In the genomic region with DNA sequence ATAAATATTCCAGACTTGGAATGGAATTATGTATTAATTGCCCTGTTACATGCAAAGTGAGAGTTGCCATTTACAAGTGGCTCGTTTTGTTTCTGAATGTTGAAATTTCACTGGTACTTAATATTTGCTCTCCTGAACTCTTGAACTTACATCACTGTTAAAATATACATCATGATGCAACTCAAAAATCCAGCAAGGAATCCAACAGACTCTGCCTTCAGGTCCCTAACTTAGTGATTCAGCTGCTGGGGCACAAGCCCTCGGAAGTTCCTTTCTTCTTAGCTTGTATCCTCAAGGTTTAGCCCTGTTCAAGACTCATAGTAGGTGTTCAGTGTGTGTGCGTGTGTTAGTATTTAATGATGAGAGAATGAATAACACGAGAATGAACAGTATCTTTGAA, we compare ENCODE assay signal across 17 cellular contexts.
"Had no signal": no experiment of that assay in that cellular context is flagged by ENCODE, and none has a peak within 500 bp of the region (broad histone marks: within the 10 kb centered on the region; RNA-seq: fewer than 3 reads in every experiment).

No MANE protein-coding gene starts in this region.

- H3K4me1 Mint-ChIP-seq: activated B cell treated with CpG ODN at 0.5 μM for 24 hours; activated CD4-positive, alpha-beta T cell treated with anti-CD3 and anti-CD28 coated beads, Interleukin-2, amount 10 ng/mL, durations not matched to agents 24 days and 14 days; neural crest cell; stimulated activated effector memory CD8-positive, alpha-beta T cell treated with anti-CD3 and anti-CD28 coated beads, Interleukin-12 subunit alpha, Interleukin-12 subunit beta, amount 100 ng/mL, for 72 hours had no signal

- H3K4me2 ChIP-seq: SK-N-SH, smooth muscle cell had no signal

- DNase-seq: activated B cell treated with CpG ODN at 0.5 μM for 24 hours; activated CD4-positive, alpha-beta T cell treated with anti-CD3 and anti-CD28 coated beads, Interleukin-2, amount 10 ng/mL, durations not matched to agents 24 days and 14 days; activated CD8-positive, alpha-beta memory T cell treated with anti-CD3 and anti-CD28 coated beads for 24 hours; activated naive CD4-positive, alpha-beta T cell treated with anti-CD3 and anti-CD28 coated beads for 36 hours; adrenal gland; esophagus squamous epithelium; kidney glomerular epithelial cell; posterior cingulate gyrus; SK-N-SH had no signal

- ATAC-seq: gastroesophageal sphincter; stimulated activated effector memory CD8-positive, alpha-beta T cell treated with anti-CD3 and anti-CD28 coated beads, Interleukin-12 subunit alpha, Interleukin-12 subunit beta, amount 100 ng/mL, for 72 hours had no signal

- H3K4me3 Mint-ChIP-seq: activated B cell treated with CpG ODN at 0.5 μM for 24 hours; activated CD4-positive, alpha-beta T cell treated with anti-CD3 and anti-CD28 coated beads, Interleukin-2, amount 10 ng/mL, durations not matched to agents 24 days and 14 days; activated naive CD4-positive, alpha-beta T cell treated with anti-CD3 and anti-CD28 coated beads for 36 hours; brain; neural crest cell; stimulated activated effector memory CD8-positive, alpha-beta T cell treated with anti-CD3 and anti-CD28 coated beads, Interleukin-12 subunit alpha, Interleukin-12 subunit beta, amount 100 ng/mL, for 72 hours; T-helper 1 cell treated with Interleukin-12 subunit alpha and Interleukin-12 subunit beta and Interleukin-4 antibody, amounts not matched to agents 30 μg/mL and 1 μg/mL, for 36 hours had no signal

- H3K4me3 ChIP-seq: adrenal gland, esophagus squamous epithelium, gastroesophageal sphincter, right atrium auricular region, smooth muscle cell, tibial nerve had no signal

- H3K36me3 Mint-ChIP-seq: brain; stimulated activated effector memory CD8-positive, alpha-beta T cell treated with anti-CD3 and anti-CD28 coated beads, Interleukin-12 subunit alpha, Interleukin-12 subunit beta, amount 100 ng/mL, for 72 hours had no signal

- H3K27ac ChIP-seq: adrenal gland, esophagus squamous epithelium, gastroesophageal sphincter, right atrium auricular region, tibial nerve had no signal

- H3K27me3 ChIP-seq: adrenal gland, esophagus squamous epithelium, gastroesophageal sphincter, right atrium auricular region, tibial nerve had no signal

- H3K4me1 ChIP-seq: adrenal gland, esophagus squamous epithelium, gastroesophageal sphincter, right atrium auricular region, tibial nerve had no signal

- H3K9ac ChIP-seq: SK-N-SH had no signal

- H3K9me3 Mint-ChIP-seq: activated B cell treated with CpG ODN at 0.5 μM for 24 hours; activated CD4-positive, alpha-beta T cell treated with anti-CD3 and anti-CD28 coated beads, Interleukin-2, amount 10 ng/mL, durations not matched to agents 24 days and 14 days; activated naive CD4-positive, alpha-beta T cell treated with anti-CD3 and anti-CD28 coated beads for 36 hours; neural crest cell; stimulated activated effector memory CD8-positive, alpha-beta T cell treated with anti-CD3 and anti-CD28 coated beads, Interleukin-12 subunit alpha, Interleukin-12 subunit beta, amount 100 ng/mL, for 72 hours; T-helper 1 cell treated with Interleukin-12 subunit alpha and Interleukin-12 subunit beta and Interleukin-4 antibody, amounts not matched to agents 30 μg/mL and 1 μg/mL, for 36 hours had no signal

- H3K9me3 ChIP-seq: adrenal gland, esophagus squamous epithelium, gastroesophageal sphincter, right atrium auricular region, SK-N-SH, tibial nerve had no signal

- H3K36me3 ChIP-seq: adrenal gland, esophagus squamous epithelium, gastroesophageal sphincter, right atrium auricular region, tibial nerve had no signal

- H3K27ac Mint-ChIP-seq: activated B cell treated with CpG ODN at 0.5 μM for 24 hours; activated CD4-positive, alpha-beta T cell treated with anti-CD3 and anti-CD28 coated beads, Interleukin-2, amount 10 ng/mL, durations not matched to agents 24 days and 14 days; activated naive CD4-positive, alpha-beta T cell treated with anti-CD3 and anti-CD28 coated beads for 36 hours; brain; stimulated activated effector memory CD8-positive, alpha-beta T cell treated with anti-CD3 and anti-CD28 coated beads, Interleukin-12 subunit alpha, Interleukin-12 subunit beta, amount 100 ng/mL, for 72 hours; T-helper 1 cell treated with Interleukin-12 subunit alpha and Interleukin-12 subunit beta and Interleukin-4 antibody, amounts not matched to agents 30 μg/mL and 1 μg/mL, for 36 hours had no signal

- H3K27me3 Mint-ChIP-seq: activated CD4-positive, alpha-beta T cell treated with anti-CD3 and anti-CD28 coated beads, Interleukin-2, amount 10 ng/mL, durations not matched to agents 24 days and 14 days; brain had no signal
